12 cellular contexts compared by ENCODE assay signal in the genomic region with DNA sequence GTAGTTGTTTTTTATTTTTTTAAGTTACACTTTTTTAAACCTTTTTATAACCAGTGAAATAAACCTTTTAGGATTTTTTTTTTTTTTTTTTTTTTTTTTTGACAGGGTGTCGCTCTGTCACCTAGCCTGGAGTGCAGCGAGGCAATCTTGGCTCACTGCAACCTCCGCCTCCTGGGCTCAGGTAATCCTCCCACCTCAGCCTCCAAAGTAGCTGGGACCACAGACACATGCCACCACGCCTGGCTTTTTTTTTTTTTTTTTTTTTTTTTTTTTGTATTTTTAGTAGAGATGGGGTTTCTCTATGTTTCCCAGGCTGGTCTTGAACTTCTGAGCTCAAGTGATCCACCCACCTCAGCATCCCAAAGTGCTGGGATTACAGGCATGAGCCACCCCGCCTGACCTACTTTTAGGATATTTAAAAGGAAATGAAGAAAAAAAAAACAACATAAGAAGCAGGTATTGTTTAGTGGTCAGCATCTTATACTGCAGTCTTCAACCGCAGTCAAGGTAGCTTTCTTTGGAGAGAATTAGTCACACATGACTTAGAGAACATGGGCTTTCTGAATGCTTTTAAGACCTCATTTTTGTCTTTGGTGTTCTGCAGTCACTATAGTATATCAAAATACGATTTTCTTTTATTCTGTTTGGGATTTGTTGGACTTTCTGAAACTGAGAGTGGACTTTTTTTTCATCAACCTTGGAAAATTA. TPM values are rescaled to one million over a fixed set of nuclear protein-coding genes. Genes with fewer than 3 reads are reported as not detected.
DNase-seq lines count a peak whose midpoint lies in the region; ATAC-seq, FAIRE-seq and TF ChIP-seq lines count a peak whose summit lies in the region.
"Had no signal": no experiment of that assay in that cellular context is flagged by ENCODE, and none has a peak within 500 bp of the region (broad histone marks: within the 10 kb centered on the region; RNA-seq: fewer than 3 reads in every experiment).

No MANE protein-coding gene starts in this region.

- DNase-seq in stimulated activated naive CD8-positive, alpha-beta T cell treated with anti-CD3 and anti-CD28 coated beads, Interleukin-15, Interleukin-2, amounts not matched to agents 100 U/mL and 50 U/mL, for 24 hours: no peak
- DNase-seq in activated CD8-positive, alpha-beta T cell treated with anti-CD3 and anti-CD28 coated beads, Interleukin-2, amount 10 ng/mL, durations not matched to agents 7 days and 5 days: no peak
- DNase-seq in kidney: no peak
- no peak for DNase-seq in NCI-H1930 (lab: John Stamatoyannopoulos, UW)
- no peak for DNase-seq in testis
- DNase-seq: activated CD4-positive, alpha-beta T cell treated with anti-CD3 and anti-CD28 coated beads, Interleukin-2, amount 50 U/mL, for 1 hour; NCI-H2081 treated with DMSO at 0.1 percent for 48 hours had no signal

- H3K4me1 Mint-ChIP-seq in stimulated activated naive CD8-positive, alpha-beta T cell treated with anti-CD3 and anti-CD28 coated beads, Interleukin-15, Interleukin-2, amounts not matched to agents 100 ng/mL and 50 ng/mL, for 24 hours (ENCODE audit: low read depth): peaks cover 64% of the 10 kb centered on the region
- peaks cover 52% of the 10 kb centered on the region for H3K4me1 Mint-ChIP-seq in activated CD8-positive, alpha-beta T cell treated with anti-CD3 and anti-CD28 coated beads, Interleukin-2, amount 10 ng/mL, durations not matched to agents 7 days and 5 days (ENCODE audit: low read depth)

- H3K4me3 Mint-ChIP-seq in stimulated activated naive CD8-positive, alpha-beta T cell treated with anti-CD3 and anti-CD28 coated beads, Interleukin-15, Interleukin-2, amounts not matched to agents 100 ng/mL and 50 ng/mL, for 24 hours: peak overlapping the region; percentile 99
- peak overlapping the region; percentile 98 for H3K4me3 Mint-ChIP-seq in activated CD8-positive, alpha-beta T cell treated with anti-CD3 and anti-CD28 coated beads, Interleukin-2, amount 10 ng/mL, durations not matched to agents 7 days and 5 days

- H3K27me3 Mint-ChIP-seq in stimulated activated naive CD8-positive, alpha-beta T cell treated with anti-CD3 and anti-CD28 coated beads, Interleukin-15, Interleukin-2, amounts not matched to agents 100 ng/mL and 50 ng/mL, for 24 hours: no peaks in the 10 kb centered on the region
- no peaks in the 10 kb centered on the region for H3K27me3 Mint-ChIP-seq in activated CD8-positive, alpha-beta T cell treated with anti-CD3 and anti-CD28 coated beads, Interleukin-2, amount 10 ng/mL, durations not matched to agents 7 days and 5 days (ENCODE audit: low read depth)

- H3K4me1 ChIP-seq in kidney (ENCODE audit: control insufficient read depth in 1 of 2, insufficient read depth in 1 of 2, low read depth in 1 of 2, low read length in 2 of 2) (peaks cover 5 to 18% of the 10 kb centered on the region in 2 donors), testis (peaks cover 17% of the 10 kb centered on the region)

- 83 to 91% methylated on average over 7 of the region's 7 CpGs for WGBS in testis, 2 donors

- CTCF ChIA-PET in activated CD8-positive, alpha-beta T cell treated with anti-CD3 and anti-CD28 coated beads, Interleukin-2, amount 10 ng/mL, durations not matched to agents 7 days and 5 days (lab: Charles Lee): interaction anchor here (1.2 to 4.7 kb wide), 2 partner anchors 41 to 415 kb away, joined by 3 to 19 read pairs; no protein-coding TSS in a partner anchor

- TF ChIP-seq CTCF in kidney (IDR thresholded peaks at IDR 0.05; ENCODE audit: borderline replicate concordance, extremely low read depth, insufficient read depth): no peak
- TF ChIP-seq CTCF in testis (IDR thresholded peaks at IDR 0.05): no peak

- H3K9me3 ChIP-seq in kidney (ENCODE audit: control insufficient read depth in 1 of 2, low read length in 2 of 2): no peaks in the 10 kb centered on the region
- no peaks in the 10 kb centered on the region for H3K9me3 ChIP-seq in testis
- H3K9me3 ChIP-seq: sigmoid colon, upper lobe of left lung had no signal

- no peak for ATAC-seq in stimulated activated naive CD8-positive, alpha-beta T cell treated with anti-CD3 and anti-CD28 coated beads, Interleukin-15, Interleukin-2, amounts not matched to agents 100 U/mL and 50 U/mL, for 24 hours
- no peak for ATAC-seq in activated CD8-positive, alpha-beta T cell treated with anti-CD3 and anti-CD28 coated beads, Interleukin-2, amount 10 ng/mL, durations not matched to agents 7 days and 5 days
- ATAC-seq in GM21529 (IDR thresholded peaks at IDR 0.05; ENCODE audit: unreplicated experiment) (no peak), HG03097 (IDR thresholded peaks at IDR 0.05; ENCODE audit: low FRiP score, unreplicated experiment) (no peak)

- H3K9me3 Mint-ChIP-seq in stimulated activated naive CD8-positive, alpha-beta T cell treated with anti-CD3 and anti-CD28 coated beads, Interleukin-15, Interleukin-2, amounts not matched to agents 100 ng/mL and 50 ng/mL, for 24 hours: no peaks in the 10 kb centered on the region
- H3K9me3 Mint-ChIP-seq in activated CD8-positive, alpha-beta T cell treated with anti-CD3 and anti-CD28 coated beads, Interleukin-2, amount 10 ng/mL, durations not matched to agents 7 days and 5 days (ENCODE audit: insufficient read depth): no peaks in the 10 kb centered on the region

- FAIRE-seq in kidney (lab: Jason Lieb, UNC): no peak

- no peaks in the 10 kb centered on the region for H3K27me3 ChIP-seq in testis
- H3K27me3 ChIP-seq: sigmoid colon, upper lobe of left lung had no signal

- H3K27ac ChIP-seq in kidney (ENCODE audit: low read depth in 2 of 2, low read length in 2 of 2): no peak overlapping the region
- H3K27ac ChIP-seq in testis: no peak overlapping the region

- H3K4me3 ChIP-seq in kidney (ENCODE audit: low read length in 2 of 2) (peak overlapping the region; percentile 95 to 97), testis (peak overlapping the region in 1 of 2 donors; percentile 85)

- TF ChIP-seq POLR2A in testis (IDR thresholded peaks at IDR 0.05): no peak

- peaks cover 44% of the 10 kb centered on the region for H3K36me3 Mint-ChIP-seq in stimulated activated naive CD8-positive, alpha-beta T cell treated with anti-CD3 and anti-CD28 coated beads, Interleukin-15, Interleukin-2, amounts not matched to agents 100 ng/mL and 50 ng/mL, for 24 hours (ENCODE audit: low read depth)
- H3K36me3 Mint-ChIP-seq in activated CD8-positive, alpha-beta T cell treated with anti-CD3 and anti-CD28 coated beads, Interleukin-2, amount 10 ng/mL, durations not matched to agents 7 days and 5 days (ENCODE audit: low read depth): peaks cover 48% of the 10 kb centered on the region

- H3K27ac Mint-ChIP-seq in stimulated activated naive CD8-positive, alpha-beta T cell treated with anti-CD3 and anti-CD28 coated beads, Interleukin-15, Interleukin-2, amounts not matched to agents 100 ng/mL and 50 ng/mL, for 24 hours: peak overlapping the region; percentile 92
- H3K27ac Mint-ChIP-seq in activated CD8-positive, alpha-beta T cell treated with anti-CD3 and anti-CD28 coated beads, Interleukin-2, amount 10 ng/mL, durations not matched to agents 7 days and 5 days: peak overlapping the region; percentile 99

- H3K9ac ChIP-seq in kidney (ENCODE audit: low read length in 2 of 2): no peak overlapping the region

- H3K36me3 ChIP-seq in kidney (ENCODE audit: control insufficient read depth in 1 of 2, insufficient read depth in 2 of 2, low read length in 2 of 2) (peaks cover 0 to 3% of the 10 kb centered on the region in 2 donors), testis (ENCODE audit: low read depth, missing control alignments) (no peaks in the 10 kb centered on the region)

- POLR2A ChIA-PET in activated CD8-positive, alpha-beta T cell treated with anti-CD3 and anti-CD28 coated beads, Interleukin-2, amount 10 ng/mL, durations not matched to agents 7 days and 5 days (lab: Charles Lee): interaction anchor here (1.1 to 2.2 kb wide), 5 partner anchors 8 to 150 kb away, joined by 5 to 16 read pairs (median 7); a partner anchor contains a TSS

- intact Hi-C loops in kidney (cut with DNase I): no loop called here
- intact Hi-C loops in testis (cut with DNase I; ENCODE audit: low total_unique reads): no loop called here

RNA-seq across cellular contexts. Expression of a gene that starts 1.6 kb away (rescaled TPM):
- 10 to 100 TPM; 52.3 to 60.4 TPM for total RNA-seq in activated CD8-positive, alpha-beta T cell treated with anti-CD3 and anti-CD28 coated beads, Interleukin-2, amount 10 ng/mL, durations not matched to agents 7 days and 5 days
- total RNA-seq in kidney: 23.3 TPM
- 52.8 TPM for polyA plus RNA-seq in kidney (ENCODE audit: insufficient read depth, low read depth, low replicate concordance)
- 10 to 100 TPM; 29.4 to 33.7 TPM for total RNA-seq in testis
- polyA plus RNA-seq in testis (ENCODE audit: insufficient read depth, low read depth, low replicate concordance): 56.8 TPM

RNA-seq across cellular contexts. Expression of a gene that starts 4.4 kb away (rescaled TPM):
- 10 to 100 TPM; 48.1 to 50.3 TPM for total RNA-seq in activated CD8-positive, alpha-beta T cell treated with anti-CD3 and anti-CD28 coated beads, Interleukin-2, amount 10 ng/mL, durations not matched to agents 7 days and 5 days
- total RNA-seq in kidney: 71.6 TPM
- 78.3 TPM for polyA plus RNA-seq in kidney (ENCODE audit: insufficient read depth, low read depth, low replicate concordance)
- 10 to 100 TPM; 40.2 to 55.0 TPM for total RNA-seq in testis
- 91.8 TPM for polyA plus RNA-seq in testis (ENCODE audit: insufficient read depth, low read depth, low replicate concordance)

RNA-seq across cellular contexts. Expression of a gene that starts 12.9 kb away (rescaled TPM):
- total RNA-seq in activated CD8-positive, alpha-beta T cell treated with anti-CD3 and anti-CD28 coated beads, Interleukin-2, amount 10 ng/mL, durations not matched to agents 7 days and 5 days: not detected
- total RNA-seq in kidney: 1.3 TPM
- polyA plus RNA-seq in kidney (ENCODE audit: insufficient read depth, low read depth, low replicate concordance): not detected
- total RNA-seq in testis: 1 to 10 TPM; 3.5 to 4.3 TPM
- 2.7 TPM for polyA plus RNA-seq in testis (ENCODE audit: insufficient read depth, low read depth, low replicate concordance)
- total RNA-seq: sigmoid colon had no signal

RNA-seq across cellular contexts. Expression of a gene that starts 50.3 kb away (rescaled TPM):
- total RNA-seq in activated CD8-positive, alpha-beta T cell treated with anti-CD3 and anti-CD28 coated beads, Interleukin-2, amount 10 ng/mL, durations not matched to agents 7 days and 5 days: not detected
- total RNA-seq in kidney: 0.22 TPM
- 0.26 TPM for polyA plus RNA-seq in kidney (ENCODE audit: insufficient read depth, low read depth, low replicate concordance)
- total RNA-seq in testis: 1 to 10 TPM in 1 of 2 donors, under 1 TPM in 1; 0.50 to 4.0 TPM
- 6.4 TPM for polyA plus RNA-seq in testis (ENCODE audit: insufficient read depth, low read depth, low replicate concordance)
